27 cellular contexts compared by ENCODE assay signal in the genomic region with DNA sequence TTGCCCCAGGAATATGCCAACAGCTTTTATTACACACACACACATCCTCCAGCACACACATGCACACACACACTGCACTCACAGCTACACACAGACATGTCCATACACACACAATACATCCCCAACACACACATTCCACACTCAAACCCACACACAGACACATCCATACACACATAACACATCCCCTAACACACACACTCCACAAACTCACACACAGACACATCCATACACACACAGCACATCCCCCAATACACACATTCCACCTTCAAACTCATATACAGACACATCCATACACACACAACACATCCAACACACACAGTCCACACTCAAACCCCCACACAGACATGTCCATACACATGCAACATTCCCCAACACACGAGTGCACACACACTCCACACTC. TPM values are rescaled to one million over a fixed set of nuclear protein-coding genes. Genes with fewer than 3 reads are reported as not detected.
DNase-seq lines count a peak whose midpoint lies in the region; FAIRE-seq and TF ChIP-seq lines count a peak whose summit lies in the region.
"Had no signal": no experiment of that assay in that cellular context is flagged by ENCODE, and none has a peak within 500 bp of the region (broad histone marks: within the 10 kb centered on the region; RNA-seq: fewer than 3 reads in every experiment).

No MANE protein-coding gene starts in this region.

- H3K27me3 Mint-ChIP-seq in brain (no peaks in the 10 kb centered on the region), nephron (ENCODE audit: low read depth) (peaks cover 3% of the 10 kb centered on the region)
- peaks cover 19% of the 10 kb centered on the region for H3K27me3 Mint-ChIP-seq in activated naive CD4-positive, alpha-beta T cell treated with anti-CD3 and anti-CD28 coated beads, Interleukin-2, amount 10 ng/mL, durations not matched to agents 7 days and 5 days
- H3K27me3 Mint-ChIP-seq: stimulated activated naive CD8-positive, alpha-beta T cell treated with anti-CD3 and anti-CD28 coated beads, Interleukin-15, amount 100 ng/mL, for 72 hours had no signal

- H3K4me1 Mint-ChIP-seq in brain (peaks cover 66% of the 10 kb centered on the region), nephron (peaks cover 70% of the 10 kb centered on the region)
- H3K4me1 Mint-ChIP-seq in activated naive CD4-positive, alpha-beta T cell treated with anti-CD3 and anti-CD28 coated beads, Interleukin-2, amount 10 ng/mL, durations not matched to agents 7 days and 5 days, result no peaks in the 10 kb centered on the region
- H3K4me1 Mint-ChIP-seq: activated CD8-positive, alpha-beta memory T cell treated with anti-CD3 and anti-CD28 coated beads, Interleukin-2, amount 10 ng/mL, durations not matched to agents 7 days and 5 days; CD4-positive, alpha-beta memory T cell; stimulated activated naive CD8-positive, alpha-beta T cell treated with anti-CD3 and anti-CD28 coated beads, Interleukin-15, amount 100 ng/mL, for 72 hours had no signal

- TF ChIP-seq CTCF in HEK293 (tag by site-specific recombination; IDR thresholded peaks at IDR 0.05) (no peak), brain (conservative IDR thresholded peaks at IDR 0.05) (no peak), nephron (IDR thresholded peaks at IDR 0.05; ENCODE audit: unreplicated experiment in 3 of 3) (no peak)

- peak overlapping the region in 3 of 5 experiments; percentile 0 to 61 (median 1) for H3K27ac Mint-ChIP-seq in brain
- peak overlapping the region; percentile 3 to 32 (median 23) for H3K27ac Mint-ChIP-seq in nephron
- H3K27ac Mint-ChIP-seq in activated naive CD4-positive, alpha-beta T cell treated with anti-CD3 and anti-CD28 coated beads, Interleukin-2, amount 10 ng/mL, durations not matched to agents 7 days and 5 days, result no peak overlapping the region
- H3K27ac Mint-ChIP-seq: activated CD8-positive, alpha-beta memory T cell treated with anti-CD3 and anti-CD28 coated beads, Interleukin-2, amount 10 ng/mL, durations not matched to agents 7 days and 5 days; activated naive CD4-positive, alpha-beta T cell treated with anti-CD3 and anti-CD28 coated beads for 36 hours; activated T-cell treated with anti-CD3 and anti-CD28 coated beads, Interleukin-2, amount 50 U/mL, for 72 hours; CD4-positive, alpha-beta memory T cell had no signal

- H3K27ac ChIP-seq in HEK293 (ENCODE audit: extremely low read depth, low read depth, low read length), result no peak overlapping the region
- H3K27ac ChIP-seq: foreskin keratinocyte, SJCRH30 had no signal

- POLR2A ChIA-PET in HEK293 (lab: Yijun Ruan, JAX), result no interaction called here

- CTCF ChIA-PET in HEK293 (lab: Yijun Ruan, JAX), result interaction anchor here (0.6 kb wide), 1 partner anchor 1034 kb away, joined by 6 read pairs; no protein-coding TSS in a partner anchor
- CTCF ChIA-PET in activated naive CD4-positive, alpha-beta T cell treated with anti-CD3 and anti-CD28 coated beads, Interleukin-2, amount 10 ng/mL, durations not matched to agents 7 days and 5 days (lab: Charles Lee), result no interaction called here

- no peaks in the 10 kb centered on the region for H3K36me3 ChIP-seq in HEK293 (ENCODE audit: control insufficient read depth in 2 of 2, insufficient read depth in 1 of 2, low read length in 2 of 2)
- H3K36me3 ChIP-seq: esophagus muscularis mucosa, heart left ventricle, SJCRH30, tibial artery had no signal

- H3K9me3 ChIP-seq in HEK293 (ENCODE audit: control insufficient read depth, insufficient read depth, low read depth, low read length), result 0 out of 2 replicates have a peak, but pooled peaks cover 2% of the 10 kb centered on the region
- H3K9me3 ChIP-seq: esophagus muscularis mucosa, tibial artery had no signal

- peak; percentile 96 for FAIRE-seq in urothelium cell line (lab: Jason Lieb, UNC)

- H3K4me3 Mint-ChIP-seq in brain, result peak overlapping the region in 1 of 5 experiments; percentile 0
- peak overlapping the region in 1 of 3 experiments; percentile 0 for H3K4me3 Mint-ChIP-seq in nephron
- no peak overlapping the region for H3K4me3 Mint-ChIP-seq in activated naive CD4-positive, alpha-beta T cell treated with anti-CD3 and anti-CD28 coated beads, Interleukin-2, amount 10 ng/mL, durations not matched to agents 7 days and 5 days
- H3K4me3 Mint-ChIP-seq: activated CD8-positive, alpha-beta memory T cell treated with anti-CD3 and anti-CD28 coated beads, Interleukin-2, amount 10 ng/mL, durations not matched to agents 7 days and 5 days; activated naive CD4-positive, alpha-beta T cell treated with anti-CD3 and anti-CD28 coated beads for 36 hours; activated T-cell treated with anti-CD3 and anti-CD28 coated beads, Interleukin-2, amount 50 U/mL, for 72 hours; CD4-positive, alpha-beta memory T cell; stimulated activated naive CD8-positive, alpha-beta T cell treated with anti-CD3 and anti-CD28 coated beads, Interleukin-15, amount 100 ng/mL, for 72 hours; WTC11 had no signal

- peaks cover 8% of the 10 kb centered on the region for H3K36me3 Mint-ChIP-seq in brain
- H3K36me3 Mint-ChIP-seq in nephron (ENCODE audit: low read depth), result peaks cover 3% of the 10 kb centered on the region
- H3K36me3 Mint-ChIP-seq in activated naive CD4-positive, alpha-beta T cell treated with anti-CD3 and anti-CD28 coated beads, Interleukin-2, amount 10 ng/mL, durations not matched to agents 7 days and 5 days, result no peaks in the 10 kb centered on the region
- H3K36me3 Mint-ChIP-seq: activated CD8-positive, alpha-beta memory T cell treated with anti-CD3 and anti-CD28 coated beads, Interleukin-2, amount 10 ng/mL, durations not matched to agents 7 days and 5 days; CD4-positive, alpha-beta memory T cell had no signal

- H3K4me1 ChIP-seq in HEK293 (ENCODE audit: control insufficient read depth, insufficient read depth, low read length), result peaks cover 15% of the 10 kb centered on the region

- no peak overlapping the region for H3K4me3 ChIP-seq in HEK293 (ENCODE audit: low read depth, low read length)
- H3K4me3 ChIP-seq: esophagus muscularis mucosa, heart left ventricle, SJCRH30, tibial artery had no signal

- DNase-seq in urothelium cell line (ENCODE audit: low spot score) (no peak), hepatic stellate cell (ENCODE audit: low spot score) (no peak)
- no peak for DNase-seq in activated CD8-positive, alpha-beta memory T cell treated with anti-CD3 and anti-CD28 coated beads for 24 hours
- no peak for DNase-seq in activated naive CD4-positive, alpha-beta T cell treated with anti-CD3 and anti-CD28 coated beads, Interleukin-2, amount 10 ng/mL, durations not matched to agents 7 days and 5 days
- DNase-seq: activated CD4-positive, alpha-beta T cell treated with anti-CD3 and anti-CD28 coated beads, Interleukin-2, amount 50 U/mL, for 1 hour; activated CD8-positive, alpha-beta memory T cell treated with anti-CD3 and anti-CD28 coated beads, Interleukin-2, amount 10 ng/mL, durations not matched to agents 7 days and 5 days; activated naive CD4-positive, alpha-beta T cell treated with anti-CD3 and anti-CD28 coated beads for 36 hours; activated T-cell treated with anti-CD3 and anti-CD28 coated beads, Interleukin-2, amount 50 U/mL, for 72 hours; amniotic stem cell; CD4-positive, alpha-beta memory T cell; DMS 273 treated with DMSO at 0.1 percent for 48 hours; effector memory CD4-positive, alpha-beta T cell; foreskin keratinocyte; heart left ventricle; mammary epithelial cell; NCI-H1092; NCI-H1694 treated with DMSO at 0.1 percent for 48 hours; NCI-H524 treated with DMSO at 0.1 percent for 48 hours; nucleus accumbens; SJCRH30; stimulated activated naive CD8-positive, alpha-beta T cell treated with anti-CD3 and anti-CD28 coated beads, Interleukin-15, amount 100 ng/mL, for 72 hours had no signal

- H3K9me3 Mint-ChIP-seq in brain (peaks cover 2 to 12% (median 10%) of the 10 kb centered on the region in 5 experiments), nephron (peaks cover 5% of the 10 kb centered on the region)
- no peaks in the 10 kb centered on the region for H3K9me3 Mint-ChIP-seq in activated naive CD4-positive, alpha-beta T cell treated with anti-CD3 and anti-CD28 coated beads, Interleukin-2, amount 10 ng/mL, durations not matched to agents 7 days and 5 days
- H3K9me3 Mint-ChIP-seq: activated naive CD4-positive, alpha-beta T cell treated with anti-CD3 and anti-CD28 coated beads for 36 hours; activated T-cell treated with anti-CD3 and anti-CD28 coated beads, Interleukin-2, amount 50 U/mL, for 72 hours; stimulated activated naive CD8-positive, alpha-beta T cell treated with anti-CD3 and anti-CD28 coated beads, Interleukin-15, amount 100 ng/mL, for 72 hours had no signal

TF ChIP-seq in HEK293, 187 proteins besides CTCF, POLR2A, EP300 and RAD21 (continues in another document):
- TF ChIP-seq ZNF157 (tag by site-specific recombination; IDR thresholded peaks at IDR 0.05) (0 out of 2 replicates have a peak, but pooled peaks have one; percentile 30), YY2 (tag by site-specific recombination; IDR thresholded peaks at IDR 0.05) (0 out of 2 replicates have a peak, but pooled peaks have one; percentile 17), ZFHX2 (tag by site-specific recombination; conservative IDR thresholded peaks at IDR 0.05) (peak; percentile 21; the same call in 1 of the 2 replicates)
- TF ChIP-seq, protein P1, sequence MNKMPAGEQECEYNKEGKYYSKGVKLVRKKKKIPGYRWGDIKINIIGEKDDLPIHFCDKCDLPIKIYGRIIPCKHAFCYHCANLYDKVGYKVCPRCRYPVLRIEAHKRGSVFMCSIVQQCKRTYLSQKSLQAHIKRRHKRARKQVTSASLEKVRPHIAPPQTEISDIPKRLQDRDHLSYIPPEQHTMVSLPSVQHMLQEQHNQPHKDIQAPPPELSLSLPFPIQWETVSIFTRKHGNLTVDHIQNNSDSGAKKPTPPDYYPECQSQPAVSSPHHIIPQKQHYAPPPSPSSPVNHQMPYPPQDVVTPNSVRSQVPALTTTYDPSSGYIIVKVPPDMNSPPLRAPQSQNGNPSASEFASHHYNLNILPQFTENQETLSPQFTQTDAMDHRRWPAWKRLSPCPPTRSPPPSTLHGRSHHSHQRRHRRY (tag by site-specific recombination; IDR thresholded peaks at IDR 0.05), result 0 out of 2 replicates have a peak, but pooled peaks have one; percentile 43
- TF ChIP-seq, protein P2, sequence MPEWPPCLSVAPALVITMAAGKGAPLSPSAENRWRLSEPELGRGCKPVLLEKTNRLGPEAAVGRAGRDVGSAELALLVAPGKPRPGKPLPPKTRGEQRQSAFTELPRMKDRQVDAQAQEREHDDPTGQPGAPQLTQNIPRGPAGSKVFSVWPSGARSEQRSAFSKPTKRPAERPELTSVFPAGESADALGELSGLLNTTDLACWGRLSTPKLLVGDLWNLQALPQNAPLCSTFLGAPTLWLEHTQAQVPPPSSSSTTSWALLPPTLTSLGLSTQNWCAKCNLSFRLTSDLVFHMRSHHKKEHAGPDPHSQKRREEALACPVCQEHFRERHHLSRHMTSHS (tag by site-specific recombination; IDR thresholded peaks at IDR 0.05), result 0 out of 2 replicates have a peak, but pooled peaks have one; percentile 36

RNA-seq across cellular contexts. Expression of a gene that starts 19.1 kb away (rescaled TPM):
- 43.1 TPM for polyA plus RNA-seq in brain (ENCODE audit: insufficient read depth, low read depth, low replicate concordance)
